ENCODE assay signal across 8 cellular contexts in genomic region chr3:195991243-195991642, GRCh38.
DNase-seq lines count a peak whose midpoint lies in the region; ATAC-seq, FAIRE-seq and TF ChIP-seq lines count a peak whose summit lies in the region.
"Not testable (repeated sequence)": the region's sequence is repeated elsewhere in the genome, so short reads cannot be mapped to it uniquely, and the experiment has no call there.

No MANE protein-coding gene starts in this region.

- H3K36me3 ChIP-seq in endocrine pancreas (ENCODE audit: control insufficient read depth, insufficient read depth, low read length); psoas muscle (ENCODE audit: insufficient read depth in 1 of 2, low read depth in 1 of 2): not testable (repeated sequence)

- H3K4me2 ChIP-seq in A549, result peak overlapping the region; percentile 80; the same call in 2 of the 3 replicates
- H3K4me2 ChIP-seq in H9 (ENCODE audit: insufficient read depth, insufficient read length, low read length), result not testable (repeated sequence)

- not testable (repeated sequence) for H2BK120ac ChIP-seq in H9 (ENCODE audit: low read depth, low read length, poor library complexity, severe bottlenecking)

- FAIRE-seq in A549 (lab: Jason Lieb, UNC), result not testable (repeated sequence)

- not testable (repeated sequence) for H3K56ac ChIP-seq in H9 (ENCODE audit: insufficient read length, low read depth, low read length)

- H3K4ac ChIP-seq in H9 (ENCODE audit: low read depth, low read length), result not testable (repeated sequence)

- not testable (repeated sequence) for H3K23ac ChIP-seq in H9 (ENCODE audit: insufficient read length, low read depth, low read length)

- H3K4me1 ChIP-seq in A549; H9 (ENCODE audit: insufficient read depth, low read length); endocrine pancreas (ENCODE audit: control insufficient read depth, insufficient read depth, low read length); psoas muscle: not testable (repeated sequence)

- not testable (repeated sequence) for H4K20me1 ChIP-seq in H9 (ENCODE audit: control insufficient read depth, insufficient read depth, insufficient read length)

- 83% methylated on average over 12 of the region's 12 CpGs for WGBS in A549 (ENCODE audit: missing lambda C conversion rate)
- WGBS in H9 (ENCODE audit: extremely low coverage, insufficient read length, low lambda C conversion rate), result no CpG with 5 or more reads among the region's 12 CpGs
- WGBS in psoas muscle, 3 donors, result 87% methylated on average over 11 to 12 of the region's 12 CpGs

- H3K27me3 ChIP-seq in H9 (ENCODE audit: insufficient read depth, low read length); endocrine pancreas (ENCODE audit: control insufficient read depth, insufficient read depth, low read length); psoas muscle (ENCODE audit: insufficient read depth in 3 of 3, low read length in 2 of 3): not testable (repeated sequence)

- not testable (repeated sequence) for TF ChIP-seq EP300 in A549 (IDR thresholded peaks at IDR 0.05)

- peak overlapping the region; percentile 62 to 81; a peak in 4 of 5 replicates for H3K4me3 Mint-ChIP-seq in H9
- peak overlapping the region; percentile 77 to 85 (median 78) for H3K4me3 Mint-ChIP-seq in T-cell
- H3K4me3 Mint-ChIP-seq in activated CD8-positive, alpha-beta T cell treated with anti-CD3 and anti-CD28 coated beads, Interleukin-2, amount 10 ng/mL, durations not matched to agents 7 days and 5 days, result peak overlapping the region; percentile 76
- H3K4me3 Mint-ChIP-seq in activated naive CD4-positive, alpha-beta T cell treated with anti-CD3 and anti-CD28 coated beads, Interleukin-2, amount 50 U/mL, for 24 hours, result peak overlapping the region; percentile 83
- peak overlapping the region; percentile 59 to 94 (median 86) for H3K4me3 Mint-ChIP-seq in naive B cell

- H2BK12ac ChIP-seq in H9 (ENCODE audit: insufficient read length, low read depth, low read length), result not testable (repeated sequence)

- H3K79me2 ChIP-seq in H9 (ENCODE audit: insufficient read depth, low read length), result not testable (repeated sequence)

- H3K36me3 Mint-ChIP-seq in H9 (ENCODE audit: insufficient read depth in 1 of 3, low read depth in 3 of 3); T-cell; activated CD8-positive, alpha-beta T cell treated with anti-CD3 and anti-CD28 coated beads, Interleukin-2, amount 10 ng/mL, durations not matched to agents 7 days and 5 days (ENCODE audit: low read depth); activated naive CD4-positive, alpha-beta T cell treated with anti-CD3 and anti-CD28 coated beads, Interleukin-2, amount 50 U/mL, for 24 hours; naive B cell: not testable (repeated sequence)

- not testable (repeated sequence) for TF ChIP-seq RAD21 in A549 (conservative IDR thresholded peaks at IDR 0.05 in 1 of 2, IDR thresholded peaks at IDR 0.05 in 1 of 2)

- H3K4me1 Mint-ChIP-seq in H9, naive B cell: not testable (repeated sequence)
- peaks cover 8 to 12% (median 10%) of the 10 kb centered on the region in 3 donors for H3K4me1 Mint-ChIP-seq in T-cell
- H3K4me1 Mint-ChIP-seq in activated CD8-positive, alpha-beta T cell treated with anti-CD3 and anti-CD28 coated beads, Interleukin-2, amount 10 ng/mL, durations not matched to agents 7 days and 5 days (ENCODE audit: low read depth), result peaks cover 13% of the 10 kb centered on the region
- peaks cover 12% of the 10 kb centered on the region for H3K4me1 Mint-ChIP-seq in activated naive CD4-positive, alpha-beta T cell treated with anti-CD3 and anti-CD28 coated beads, Interleukin-2, amount 50 U/mL, for 24 hours

- H3K27ac ChIP-seq in A549; H9 (ENCODE audit: insufficient read length, low read depth, low read length); psoas muscle: not testable (repeated sequence)

- not testable (repeated sequence) for H3K27ac Mint-ChIP-seq in H9
- H3K27ac Mint-ChIP-seq in T-cell (peak overlapping the region; percentile 57 to 74), naive B cell (peak overlapping the region in 5 of 6 donors; percentile 18 to 89 (median 77))
- H3K27ac Mint-ChIP-seq in activated CD8-positive, alpha-beta T cell treated with anti-CD3 and anti-CD28 coated beads, Interleukin-2, amount 10 ng/mL, durations not matched to agents 7 days and 5 days, result peak overlapping the region; percentile 70
- H3K27ac Mint-ChIP-seq in activated naive CD4-positive, alpha-beta T cell treated with anti-CD3 and anti-CD28 coated beads, Interleukin-2, amount 50 U/mL, for 24 hours, result peak overlapping the region; percentile 84

- TF ChIP-seq POLR2A in A549 (IDR thresholded peaks at IDR 0.05; ENCODE audit: low read length), result not testable (repeated sequence)

- CTCF ChIA-PET in A549 (lab: Yijun Ruan, JAX); T-cell (lab: Charles Lee); activated CD8-positive, alpha-beta T cell treated with anti-CD3 and anti-CD28 coated beads, Interleukin-2, amount 10 ng/mL, durations not matched to agents 7 days and 5 days (lab: Charles Lee): not testable (repeated sequence)

- H2BK5ac ChIP-seq in H9 (ENCODE audit: insufficient read length, low read length), result not testable (repeated sequence)

- not testable (repeated sequence) for H4K5ac ChIP-seq in H9 (ENCODE audit: insufficient read length, low read depth, low read length)

- not testable (repeated sequence) for TF ChIP-seq CTCF in A549 (IDR thresholded peaks at IDR 0.05); H9 (conservative IDR thresholded peaks at IDR 0.05); psoas muscle (IDR thresholded peaks at IDR 0.05)

- H3K27me3 Mint-ChIP-seq in H9 (ENCODE audit: low read depth), result peaks cover 19% of the 10 kb centered on the region
- H3K27me3 Mint-ChIP-seq in T-cell; activated CD8-positive, alpha-beta T cell treated with anti-CD3 and anti-CD28 coated beads, Interleukin-2, amount 10 ng/mL, durations not matched to agents 7 days and 5 days (ENCODE audit: low read depth); activated naive CD4-positive, alpha-beta T cell treated with anti-CD3 and anti-CD28 coated beads, Interleukin-2, amount 50 U/mL, for 24 hours; naive B cell: not testable (repeated sequence)

- H3K14ac ChIP-seq in H9 (ENCODE audit: insufficient read depth, low read length), result not testable (repeated sequence)

- not testable (repeated sequence) for H3K79me1 ChIP-seq in H9 (ENCODE audit: insufficient read depth, low read depth, low read length, poor library complexity, severe bottlenecking)

- not testable (repeated sequence) for H3K23me2 ChIP-seq in H9 (ENCODE audit: insufficient read length, low read depth, low read length, poor library complexity, severe bottlenecking)

- not testable (repeated sequence) for DNase-seq in A549 (ENCODE audit: low read depth in 1 of 2, low spot score in 1 of 2); H9; T-cell; activated CD8-positive, alpha-beta T cell treated with anti-CD3 and anti-CD28 coated beads, Interleukin-2, amount 10 ng/mL, durations not matched to agents 7 days and 5 days; naive B cell; psoas muscle

- H4K91ac ChIP-seq in H9 (ENCODE audit: insufficient read length, low read depth, low read length), result not testable (repeated sequence)

- POLR2A ChIA-PET in A549 (lab: Yijun Ruan, JAX); T-cell (lab: Charles Lee); activated CD8-positive, alpha-beta T cell treated with anti-CD3 and anti-CD28 coated beads, Interleukin-2, amount 10 ng/mL, durations not matched to agents 7 days and 5 days (lab: Charles Lee): not testable (repeated sequence)

- not testable (repeated sequence) for H2AFZ ChIP-seq in H9 (ENCODE audit: low read length)

- H3K4me3 ChIP-seq in A549, result not testable (repeated sequence)
- H3K4me3 ChIP-seq in endocrine pancreas (ENCODE audit: control insufficient read depth, insufficient read depth, low read length) (peak overlapping the region; percentile 53), psoas muscle (peak overlapping the region; percentile 84)

- not testable (repeated sequence) for H3K9ac ChIP-seq in H9 (ENCODE audit: extremely low read depth, insufficient read length, low read length); endocrine pancreas (ENCODE audit: control insufficient read depth, insufficient read depth, low read length)

- H2AK5ac ChIP-seq in H9 (ENCODE audit: insufficient read length, low read length), result not testable (repeated sequence)

- H3T11ph ChIP-seq in H9 (ENCODE audit: low read length), result not testable (repeated sequence)

- not testable (repeated sequence) for H4K8ac ChIP-seq in H9 (replicated peaks; ENCODE audit: insufficient read length, low read depth, low read length)

- H3K9me3 ChIP-seq in A549; H9 (ENCODE audit: control insufficient read depth, low read depth, low read length); endocrine pancreas (ENCODE audit: control insufficient read depth, low read length); psoas muscle: not testable (repeated sequence)

- intact Hi-C loops in psoas muscle (cut with DNase I), result not testable (repeated sequence)

- H2BK20ac ChIP-seq in H9 (ENCODE audit: low read depth, low read length, poor library complexity, severe bottlenecking), result not testable (repeated sequence)

- H3K18ac ChIP-seq in H9 (ENCODE audit: insufficient read length, low read depth, low read length), result not testable (repeated sequence)

- not testable (repeated sequence) for H3K9me3 Mint-ChIP-seq in H9; T-cell; activated CD8-positive, alpha-beta T cell treated with anti-CD3 and anti-CD28 coated beads, Interleukin-2, amount 10 ng/mL, durations not matched to agents 7 days and 5 days (ENCODE audit: insufficient read depth); activated naive CD4-positive, alpha-beta T cell treated with anti-CD3 and anti-CD28 coated beads, Interleukin-2, amount 50 U/mL, for 24 hours; naive B cell

- not testable (repeated sequence) for H2BK15ac ChIP-seq in H9 (ENCODE audit: low read depth, low read length)

- ATAC-seq in A549; T-cell (replicated peaks in 1 of 4); activated CD8-positive, alpha-beta T cell treated with anti-CD3 and anti-CD28 coated beads, Interleukin-2, amount 10 ng/mL, durations not matched to agents 7 days and 5 days; naive B cell (ENCODE audit: low read depth in 2 of 2); psoas muscle: not testable (repeated sequence)
